In genomic region chr3:28348637-28349396, GRCh38 we compare ENCODE assay signal across 1 cellular context.
TF ChIP-seq lines count a peak whose summit lies in the region.

TSS of gene AZI2 (minus strand) at chr3:28348824. CDS start at chr3:28340617, 8,207 bp downstream.
TSS of gene ZCWPW2 (plus strand) at chr3:28348721. CDS start at chr3:28413069, 64,348 bp downstream.

TF ChIP-seq in HepG2, 621 proteins besides CTCF, POLR2A, EP300 and RAD21 (continued from another document and continues in another):
- TF ChIP-seq ZGPAT (CRISPR knock-in tag; IDR thresholded peaks at IDR 0.05) (peak; percentile 95), U2AF2 (IDR thresholded peaks at IDR 0.05; ENCODE audit: low read depth, low read length) (no peak), CEBPZ (IDR thresholded peaks at IDR 0.05; ENCODE audit: low read length) (no peak), ZNF776 (CRISPR knock-in tag; IDR thresholded peaks at IDR 0.05) (peak; percentile 90; the same call in 1 of the 2 replicates), RFX5 (IDR thresholded peaks at IDR 0.05; ENCODE audit: low read depth, low read length) (no peak), ZBTB46 (CRISPR knock-in tag; IDR thresholded peaks at IDR 0.05; ENCODE audit: borderline replicate concordance) (no peak), ZSCAN21 (CRISPR knock-in tag; IDR thresholded peaks at IDR 0.05; ENCODE audit: borderline replicate concordance) (no peak), SRY (CRISPR knock-in tag; IDR thresholded peaks at IDR 0.05) (peak; percentile 84; the same call in 1 of the 2 replicates), EHMT2 (IDR thresholded peaks at IDR 0.05; ENCODE audit: borderline replicate concordance, low read depth, low read length) (no peak), IKZF5 (CRISPR knock-in tag; IDR thresholded peaks at IDR 0.05) (no peak; the same call in 1 of the 2 replicates), ZNF207 (IDR thresholded peaks at IDR 0.05; ENCODE audit: borderline replicate concordance) (no peak), NR0B2 (CRISPR knock-in tag; IDR thresholded peaks at IDR 0.05) (no peak; the same call in 1 of the 2 replicates), HMGXB3 (CRISPR knock-in tag; IDR thresholded peaks at IDR 0.05; ENCODE audit: borderline replicate concordance) (peak; percentile 42; the same call in 1 of the 2 replicates), ZHX1 (CRISPR knock-in tag; IDR thresholded peaks at IDR 0.05; ENCODE audit: low read depth) (peak; percentile 45), HIVEP1 (CRISPR knock-in tag; IDR thresholded peaks at IDR 0.05) (peak; percentile 49; the same call in 1 of the 2 replicates), ZNF121 (CRISPR knock-in tag; IDR thresholded peaks at IDR 0.05) (peak; percentile 22; the same call in 1 of the 2 replicates), DMTF1 (CRISPR knock-in tag; IDR thresholded peaks at IDR 0.05) (peak; percentile 32; the same call in 1 of the 2 replicates), RAD51 (IDR thresholded peaks at IDR 0.05; ENCODE audit: borderline replicate concordance) (no peak), STAT6 (CRISPR knock-in tag; IDR thresholded peaks at IDR 0.05; ENCODE audit: borderline replicate concordance) (peak; percentile 68; the same call in 1 of the 2 replicates), ZNF558 (CRISPR knock-in tag; IDR thresholded peaks at IDR 0.05; ENCODE audit: borderline replicate concordance) (peak; percentile 50; the same call in 1 of the 2 replicates), MXI1 (IDR thresholded peaks at IDR 0.05; ENCODE audit: borderline replicate concordance, low read depth, low read length) (peak; percentile 55; the same call in 1 of the 3 replicates), ZNF598 (CRISPR knock-in tag; IDR thresholded peaks at IDR 0.05; ENCODE audit: borderline replicate concordance) (peak; percentile 81; the same call in 1 of the 2 replicates), GATAD1 (CRISPR knock-in tag; IDR thresholded peaks at IDR 0.05) (peak; percentile 79), BATF2 (CRISPR knock-in tag; IDR thresholded peaks at IDR 0.05) (no peak), ETV5 (CRISPR knock-in tag; IDR thresholded peaks at IDR 0.05; ENCODE audit: borderline replicate concordance) (peak; percentile 75), SMAD1 (CRISPR knock-in tag; IDR thresholded peaks at IDR 0.05; ENCODE audit: borderline replicate concordance, low read depth) (peak; percentile 76; the same call in 1 of the 2 replicates), ZNF546 (CRISPR knock-in tag; conservative IDR thresholded peaks at IDR 0.05) (peak; percentile 77; the same call in 1 of the 2 replicates), YEATS4 (CRISPR knock-in tag; IDR thresholded peaks at IDR 0.05; ENCODE audit: borderline replicate concordance) (peak; percentile 85), ZNF543 (CRISPR knock-in tag; IDR thresholded peaks at IDR 0.05) (peak; percentile 96), HES4 (CRISPR knock-in tag; IDR thresholded peaks at IDR 0.05; ENCODE audit: borderline replicate concordance) (no peak), NR2F1 (CRISPR knock-in tag; IDR thresholded peaks at IDR 0.05) (peak; percentile 62 to 94), ZNF782 (CRISPR knock-in tag; IDR thresholded peaks at IDR 0.05; ENCODE audit: borderline replicate concordance) (0 out of 2 replicates have a peak, but pooled peaks have one; percentile 25), GFI1 (CRISPR knock-in tag; IDR thresholded peaks at IDR 0.05; ENCODE audit: borderline replicate concordance) (0 out of 2 replicates have a peak, but pooled peaks have one; percentile 36), MIER2 (CRISPR knock-in tag; IDR thresholded peaks at IDR 0.05) (peak; percentile 74; the same call in 1 of the 2 replicates)
